ENCODE assay signal across 11 cellular contexts in genomic region chr12:27554003-27554402, GRCh38. TPM values are rescaled to one million over a fixed set of nuclear protein-coding genes. Genes with fewer than 3 reads are reported as not detected.
A peak's percentile ranks its signal among the peaks of the same experiment; 100 is the strongest.
DNase-seq lines count a peak whose midpoint lies in the region; ATAC-seq and TF ChIP-seq lines count a peak whose summit lies in the region.
"Had no signal": no experiment of that assay in that cellular context is flagged by ENCODE, and none has a peak within 500 bp of the region (broad histone marks: within the 10 kb centered on the region; RNA-seq: fewer than 3 reads in every experiment).

No MANE protein-coding gene starts in this region.

- H3K4ac ChIP-seq in IMR-90 (ENCODE audit: low read depth, low read length), result peak overlapping the region; percentile 77; the same call in 1 of the 2 replicates

- H3K27me3 ChIP-seq in IMR-90 (ENCODE audit: control insufficient read depth, insufficient read depth, low read length), result no peaks in the 10 kb centered on the region
- H3K27me3 ChIP-seq: right lobe of liver had no signal

- peak overlapping the region; percentile 51 to 76; a peak in 3 of 4 replicates for H4K8ac ChIP-seq in IMR-90 (ENCODE audit: low read depth in 2 of 2, low read length in 2 of 2)

- ATAC-seq in IMR-90 (ENCODE audit: low read depth) (no peak), HG03354 (IDR thresholded peaks at IDR 0.05; ENCODE audit: poor library complexity, severe bottlenecking, unreplicated experiment) (no peak), GM21529 (IDR thresholded peaks at IDR 0.05; ENCODE audit: unreplicated experiment) (no peak)
- ATAC-seq: right lobe of liver, T-cell had no signal

- H2AK9ac ChIP-seq in IMR-90 (replicated peaks; ENCODE audit: low read depth, low read length, poor library complexity), result no peak overlapping the region

- H3K27ac ChIP-seq in IMR-90 (ENCODE audit: insufficient read depth, low read length) (peak overlapping the region; percentile 55; the same call in 1 of the 2 replicates), cingulate gyrus (ENCODE audit: low read depth, low read length) (peak overlapping the region; percentile 96), mesodermal cell (ENCODE audit: low read depth, low read length, severe bottlenecking) (peak overlapping the region; percentile 58), substantia nigra (ENCODE audit: low read depth, low read length, poor library complexity, severe bottlenecking) (peak overlapping the region; percentile 95)

- H3K9me3 ChIP-seq in IMR-90 (ENCODE audit: control insufficient read depth, insufficient read depth, low read length), result no peaks in the 10 kb centered on the region
- H3K9me3 ChIP-seq in mesodermal cell (ENCODE audit: control insufficient read depth, low read length), result no peaks in the 10 kb centered on the region
- H3K9me3 ChIP-seq: right lobe of liver had no signal

- H2BK15ac ChIP-seq in IMR-90 (ENCODE audit: low read depth, low read length), result peak overlapping the region; percentile 81; the same call in 1 of the 3 replicates

- TF ChIP-seq CTCF in IMR-90 (conservative IDR thresholded peaks at IDR 0.05; ENCODE audit: low read depth, low read length) (no peak), CD14-positive monocyte (IDR thresholded peaks at IDR 0.05) (no peak)

- H3K79me1 ChIP-seq in IMR-90 (ENCODE audit: low read depth in 1 of 2, low read length in 2 of 2), result peaks cover 25 to 75% of the 10 kb centered on the region in 2 experiments

- H3K4me1 Mint-ChIP-seq in CD14-positive monocyte, result peaks cover 31% of the 10 kb centered on the region

- dilution Hi-C loops in IMR-90 (cut with HindIII; ENCODE audit: low sequenced_read_pairs, unreplicated experiment), result no loop called here

- peak overlapping the region; percentile 6; the same call in 1 of the 2 replicates for H4K91ac ChIP-seq in IMR-90 (ENCODE audit: insufficient read depth, low read depth, low read length)

- H3K4me1 ChIP-seq in IMR-90 (ENCODE audit: control insufficient read depth, insufficient read depth, low read length) (peaks cover 31% of the 10 kb centered on the region), mesodermal cell (ENCODE audit: control insufficient read depth, insufficient read depth, low read length, poor library complexity, severe bottlenecking) (peaks cover 29% of the 10 kb centered on the region)

- peak overlapping the region; percentile 34 for H2BK5ac ChIP-seq in IMR-90 (ENCODE audit: low read depth, low read length, poor library complexity, severe bottlenecking)

- no CpG with 5 or more reads among the region's 3 CpGs for WGBS in IMR-90 (ENCODE audit: extremely low coverage in 2 of 2, insufficient read length in 1 of 2), 2 experiments
- 100% methylated on average over 2 to 3 of the region's 3 CpGs for WGBS in mesodermal cell (ENCODE audit: insufficient coverage in 2 of 2), 2 experiments

- peak overlapping the region; percentile 88; the same call in 1 of the 2 replicates for H3K23ac ChIP-seq in IMR-90 (ENCODE audit: low read depth, low read length)

- TF ChIP-seq POLR2A in IMR-90 (IDR thresholded peaks at IDR 0.05; ENCODE audit: low read depth, low read length), result no peak

- H4K20me1 ChIP-seq in IMR-90 (ENCODE audit: insufficient read depth, low read length), result 0 out of 2 replicates have a peak, but pooled peaks cover 3% of the 10 kb centered on the region

- peak overlapping the region; percentile 36; the same call in 1 of the 2 replicates for H3K9ac ChIP-seq in IMR-90 (ENCODE audit: low read depth, low read length)

- CTCF ChIA-PET in IMR-90 (lab: Yijun Ruan, JAX), result no interaction called here

- peak overlapping the region; percentile 98 for H3K4me2 ChIP-seq in IMR-90 (ENCODE audit: low read depth, low read length)

- peak overlapping the region; percentile 7; the same call in 1 of the 2 replicates for H3K56ac ChIP-seq in IMR-90 (ENCODE audit: extremely low read depth, insufficient read depth, low read length)

- peak overlapping the region; percentile 84 for H3K18ac ChIP-seq in IMR-90 (ENCODE audit: low read depth, low read length)

- H3K4me3 Mint-ChIP-seq in CD14-positive monocyte, result no peak overlapping the region
- H3K4me3 Mint-ChIP-seq: T-cell had no signal

- intact Hi-C loops in IMR-90 (cut with micrococcal nuclease), result loop anchor here (5.0 kb wide), 1 partner anchor 63 kb away; no protein-coding TSS in a partner anchor
- intact Hi-C loops in CD14-positive monocyte (cut with micrococcal nuclease), result no loop called here

- H3K27ac Mint-ChIP-seq in CD14-positive monocyte, result no peak overlapping the region
- H3K27ac Mint-ChIP-seq: T-cell had no signal

- no peaks in the 10 kb centered on the region for H3K9me3 Mint-ChIP-seq in CD14-positive monocyte
- H3K9me3 Mint-ChIP-seq: T-cell had no signal

- H3K4me3 ChIP-seq in IMR-90 (ENCODE audit: insufficient read depth, low read depth, low read length), result no peak overlapping the region
- H3K4me3 ChIP-seq in mesodermal cell (ENCODE audit: extremely low read depth, insufficient read depth, low read length, poor library complexity, severe bottlenecking), result no peak overlapping the region
- H3K4me3 ChIP-seq: right lobe of liver had no signal

- H3K27me3 Mint-ChIP-seq in CD14-positive monocyte (ENCODE audit: low read depth in 3 of 3), result peaks cover 5% of the 10 kb centered on the region in 3 donors
- H3K27me3 Mint-ChIP-seq: T-cell had no signal

- DNase-seq in IMR-90 (no peak), substantia nigra (lab: John Stamatoyannopoulos, UW) (no peak), CD14-positive monocyte (ENCODE audit: low spot score) (no peak)
- no peak for DNase-seq in activated CD4-positive, alpha-beta T cell treated with anti-CD3 and anti-CD28 coated beads for 48 hours
- DNase-seq: activated effector memory CD4-positive, alpha-beta T cell treated with anti-CD3 and anti-CD28 coated beads, Interleukin-2, amount 50 U/mL, for 16 hours; right lobe of liver; T-cell had no signal

- POLR2A ChIA-PET in IMR-90 (lab: Charles Lee; ENCODE audit: unreplicated experiment), result no interaction called here

- H3K36me3 ChIP-seq in IMR-90 (ENCODE audit: control insufficient read depth, insufficient read depth, low read length), result no peaks in the 10 kb centered on the region
- H3K36me3 ChIP-seq in mesodermal cell (ENCODE audit: control insufficient read depth, insufficient read depth, low read length), result peaks cover 20% of the 10 kb centered on the region
- H3K36me3 ChIP-seq: right lobe of liver had no signal

- peak overlapping the region; percentile 87; the same call in 1 of the 2 replicates for H3K14ac ChIP-seq in IMR-90 (replicated peaks; ENCODE audit: low read depth, low read length)

- no peak for TF ChIP-seq RAD21 in IMR-90 (IDR thresholded peaks at IDR 0.05; ENCODE audit: low read length)

- peak overlapping the region; percentile 0; the same call in 1 of the 2 replicates for H2AK5ac ChIP-seq in IMR-90 (ENCODE audit: low read depth, low read length)

- H3K9me1 ChIP-seq in IMR-90 (ENCODE audit: insufficient read depth, low read length), result peaks cover 15% of the 10 kb centered on the region

- peak overlapping the region; percentile 86; the same call in 1 of the 2 replicates for H4K5ac ChIP-seq in IMR-90 (ENCODE audit: low read depth, low read length)

- BruUV-seq in IMR-90 (replicated peaks; lab: Mats Ljungman, UMichigan), result no TSS peak

- H3K36me3 Mint-ChIP-seq in CD14-positive monocyte, result no peaks in the 10 kb centered on the region
- H3K36me3 Mint-ChIP-seq: T-cell had no signal

- peak overlapping the region; percentile 60 for H2BK20ac ChIP-seq in IMR-90 (ENCODE audit: low read depth, low read length)

- H2AFZ ChIP-seq in IMR-90 (replicated peaks; ENCODE audit: low read length, poor library complexity), result no peak overlapping the region

- H2BK120ac ChIP-seq in IMR-90 (ENCODE audit: low read depth, low read length), result peak overlapping the region; percentile 80; the same call in 1 of the 2 replicates

- in situ Hi-C loops in IMR-90 (cut with MboI; ENCODE audit: low sequenced_read_pairs), result no loop called here

TF ChIP-seq in IMR-90, 13 proteins besides CTCF, POLR2A, EP300 and RAD21:
- no peak for TF ChIP-seq RCOR1 (IDR thresholded peaks at IDR 0.05; ENCODE audit: insufficient replicate concordance, low read length)
- no peak for TF ChIP-seq MXI1 (IDR thresholded peaks at IDR 0.05; ENCODE audit: borderline replicate concordance, low read depth, low read length)
- TF ChIP-seq SMC3 (IDR thresholded peaks at IDR 0.05; ENCODE audit: low read depth, low read length), result no peak
- TF ChIP-seq CHD1 (IDR thresholded peaks at IDR 0.05; ENCODE audit: low read depth, low read length), result no peak
- TF ChIP-seq MAFK (IDR thresholded peaks at IDR 0.05; ENCODE audit: low read depth, low read length), result no peak
- no peak for TF ChIP-seq MAZ (IDR thresholded peaks at IDR 0.05; ENCODE audit: borderline replicate concordance, low read depth, low read length)
- TF ChIP-seq RFX5 (IDR thresholded peaks at IDR 0.05; ENCODE audit: low read depth, low read length), result no peak
- no peak for TF ChIP-seq USF2 (IDR thresholded peaks at IDR 0.05; ENCODE audit: low read depth, low read length)

RNA-seq across cellular contexts. Expression of gene PPFIBP1, which starts 30.0 kb away (rescaled TPM):
- 72.2 and 78.6 TPM in 2 replicates for total RNA-seq in IMR-90 (2012; rRNA removed)
- polyA plus RNA-seq in IMR-90 (2012; rRNA removed) (27.5 and 30.4 TPM in 2 replicates), CD14-positive monocyte (under 1 TPM; 0.25 to 0.79 TPM)
- polyA plus RNA-seq in IMR-90 (2012; cell fraction: cytosol; rRNA removed), result 6.9 and 9.1 TPM in 2 replicates
- 14.5 and 64.6 TPM in 2 replicates for polyA plus RNA-seq in IMR-90 (2012; cell fraction: nucleus; rRNA removed; ENCODE audit: low replicate concordance)
- polyA plus RNA-seq in mesodermal cell (2013, experiment 1 of 2), result 106 TPM
- polyA plus RNA-seq in mesodermal cell (2013, experiment 2 of 2), result 98.9 TPM

Comparison
In these comparisons a context has a peak if more than half of its experiments do, and no peak if none do; other contexts are left out.
1. RNA of gene PPFIBP1, which starts 30.0 kb away (polyA plus RNA-seq): 6.9 to 64.6 TPM in IMR-90; 0.25 to 0.79 TPM in CD14-positive monocyte; every median in the first group is over 4 times any median in the second.
2. Peak in every context shown above with its lines, with median percentiles within 50 percentile points of each other: H3K27ac ChIP-seq.